25 cellular contexts compared by ENCODE assay signal in genomic region chr2:227335713-227336112, GRCh38. TPM values are rescaled to one million over a fixed set of nuclear protein-coding genes. Genes with fewer than 3 reads are reported as not detected.
DNase-seq lines count a peak whose midpoint lies in the region; TF ChIP-seq lines count a peak whose summit lies in the region.
"Had no signal": no experiment of that assay in that cellular context is flagged by ENCODE, and none has a peak within 500 bp of the region (broad histone marks: within the 10 kb centered on the region; RNA-seq: fewer than 3 reads in every experiment).

No MANE protein-coding gene starts in this region.

- H4K20me1 ChIP-seq in BLaER1 treated with 17β-estradiol and CSF1 and Interleukin-3, amounts not matched to agents 10 nM and 100 nM: peaks cover 0 to 7% (median 0%) of the 10 kb centered on the region in 11 experiments; a peak in 3 of 22 replicates

- TF ChIP-seq CTCF in adrenal gland (IDR thresholded peaks at IDR 0.05): no peak

- WGBS in adrenal gland, 4 donors: 30 to 55% (median 42%) methylated on average over 1 of the region's 1 CpG

- H3K27ac ChIP-seq in BLaER1 treated with 17β-estradiol and CSF1 and Interleukin-3, amounts not matched to agents 10 nM and 100 nM: peak overlapping the region in 6 of 11 experiments; percentile 28 to 74 (median 61); a peak in 10 of 22 replicates
- H3K27ac ChIP-seq in adrenal gland: peak overlapping the region in 3 of 5 donors; percentile 53 to 74 (median 58)
- H3K27ac ChIP-seq: KMS-11, suprapubic skin, uterus had no signal

- H3K9ac ChIP-seq in BLaER1 treated with 17β-estradiol and CSF1 and Interleukin-3, amounts not matched to agents 10 nM and 100 nM: peak overlapping the region in 3 of 11 experiments; percentile 27 to 49 (median 35); a peak in 5 of 22 replicates
- H3K9ac ChIP-seq: KMS-11, SK-N-SH had no signal

- H3K9me3 ChIP-seq in BLaER1 treated with 17β-estradiol and CSF1 and Interleukin-3, amounts not matched to agents 10 nM and 100 nM (replicated peaks in 1 of 11): no peaks in the 10 kb centered on the region; a peak in 1 of 22 replicates
- H3K9me3 ChIP-seq in adrenal gland (replicated peaks in 1 of 3): no peaks in the 10 kb centered on the region
- H3K9me3 ChIP-seq: left lung, SK-N-SH, suprapubic skin, uterus had no signal

- intact Hi-C loops in adrenal gland (cut with DNase I): no loop called here

- H3K4me2 ChIP-seq in BLaER1 treated with 17β-estradiol and CSF1 and Interleukin-3, amounts not matched to agents 10 nM and 100 nM: peak overlapping the region in 5 of 11 experiments; percentile 12 to 60 (median 35); a peak in 8 of 22 replicates
- H3K4me2 ChIP-seq: KMS-11, SK-N-SH had no signal

- TF ChIP-seq POLR2A in adrenal gland (IDR thresholded peaks at IDR 0.05): no peak

- no peaks in the 10 kb centered on the region for H3K27me3 ChIP-seq in BLaER1 treated with 17β-estradiol and CSF1 and Interleukin-3, amounts not matched to agents 10 nM and 100 nM
- no peaks in the 10 kb centered on the region for H3K27me3 ChIP-seq in adrenal gland
- H3K27me3 ChIP-seq: left lung, suprapubic skin, uterus had no signal

- H3K36me3 ChIP-seq in BLaER1 treated with 17β-estradiol and CSF1 and Interleukin-3, amounts not matched to agents 10 nM and 100 nM: peaks cover 76 to 100% (median 93%) of the 10 kb centered on the region in 11 experiments
- peaks cover 0 to 32% of the 10 kb centered on the region in 2 donors for H3K36me3 ChIP-seq in adrenal gland (replicated peaks in 1 of 2)
- H3K36me3 ChIP-seq: uterus had no signal

- DNase-seq in GF-D8 (lab: John Stamatoyannopoulos, UW): peak; percentile 29
- no peak for DNase-seq in adrenal gland
- DNase-seq in midbrain (lab: John Stamatoyannopoulos, UW): peak; percentile 50
- DNase-seq in effector CD4-positive, alpha-beta T cell: no peak
- no peak for DNase-seq in occipital lobe (lab: John Stamatoyannopoulos, UW)
- no peak for DNase-seq in NCI-H345 treated with DMSO at 0.1 percent for 48 hours (lab: John Stamatoyannopoulos, UW; ENCODE audit: unreplicated experiment)
- DNase-seq: activated CD4-positive, alpha-beta T cell treated with anti-CD3 and anti-CD28 coated beads, Interleukin-2, amount 10 ng/mL, durations not matched to agents 24 days and 14 days; activated naive CD8-positive, alpha-beta T cell treated with anti-CD3 and anti-CD28 coated beads, Interleukin-2, amount 10 ng/mL, durations not matched to agents 7 days and 5 days; CD4-positive, CD25-positive, alpha-beta regulatory T cell; effector memory CD4-positive, alpha-beta T cell; immature natural killer cell; left lung; naive thymus-derived CD4-positive, alpha-beta T cell; NCI-H524; RPMI8226; SK-N-SH; uterus had no signal

- H3K4me1 ChIP-seq in BLaER1 treated with 17β-estradiol and CSF1 and Interleukin-3, amounts not matched to agents 10 nM and 100 nM: peaks cover 0 to 36% (median 4%) of the 10 kb centered on the region in 10 experiments; a peak in 8 of 20 replicates
- peaks cover 13 to 16% of the 10 kb centered on the region in 2 donors for H3K4me1 ChIP-seq in adrenal gland (replicated peaks in 1 of 2)
- H3K4me1 ChIP-seq: suprapubic skin, uterus had no signal

- H3K4me3 ChIP-seq in BLaER1 treated with 17β-estradiol and CSF1 and Interleukin-3, amounts not matched to agents 10 nM and 100 nM: no peak overlapping the region
- H3K4me3 ChIP-seq in adrenal gland: no peak overlapping the region
- H3K4me3 ChIP-seq: left lung, suprapubic skin, uterus had no signal

RNA-seq across cellular contexts. Expression of gene MFF, which starts 10.7 kb away (rescaled TPM):
- total RNA-seq in adrenal gland (100 to 1,000 TPM in 4 of 8 donors, 10 to 100 TPM in 4; 58.0 to 128 (median 103) TPM), occipital lobe (127 TPM)
- polyA plus RNA-seq in adrenal gland: 100 to 1,000 TPM in 2 of 3 donors, 10 to 100 TPM in 1; 97.1 to 113 (median 103) TPM

RNA-seq across cellular contexts. Expression of gene TM4SF20, which starts 43.4 kb away (rescaled TPM):
- total RNA-seq in adrenal gland (under 1 TPM in 1 of 8 donors, not detected in 7; 0.14 TPM), occipital lobe (not detected)
- not detected for polyA plus RNA-seq in adrenal gland
- total RNA-seq: activated CD4-positive, alpha-beta T cell treated with anti-CD3 and anti-CD28 coated beads, Interleukin-2, amount 10 ng/mL, durations not matched to agents 24 days and 14 days; activated naive CD8-positive, alpha-beta T cell treated with anti-CD3 and anti-CD28 coated beads, Interleukin-2, amount 10 ng/mL, durations not matched to agents 7 days and 5 days; activated T-helper 17 cell treated with anti-CD3 and anti-CD28 coated beads, Interleukin-2, amount 50 U/mL, for 72 hours; CD4-positive, CD25-positive, alpha-beta regulatory T cell; frontal cortex; left lung; naive thymus-derived CD4-positive, alpha-beta T cell; osteocyte; uterus had no signal
- polyA plus RNA-seq: CD4-positive, CD25-positive, alpha-beta regulatory T cell; immature natural killer cell had no signal

RNA-seq across cellular contexts. Expression of gene SCYGR1, which starts 52.0 kb away (rescaled TPM):
- total RNA-seq in adrenal gland (not detected), occipital lobe (not detected)
- polyA plus RNA-seq in adrenal gland: not detected
- total RNA-seq: activated CD4-positive, alpha-beta T cell treated with anti-CD3 and anti-CD28 coated beads, Interleukin-2, amount 10 ng/mL, durations not matched to agents 24 days and 14 days; activated naive CD8-positive, alpha-beta T cell treated with anti-CD3 and anti-CD28 coated beads, Interleukin-2, amount 10 ng/mL, durations not matched to agents 7 days and 5 days; activated T-helper 17 cell treated with anti-CD3 and anti-CD28 coated beads, Interleukin-2, amount 50 U/mL, for 72 hours; CD4-positive, CD25-positive, alpha-beta regulatory T cell; frontal cortex; left lung; naive thymus-derived CD4-positive, alpha-beta T cell; osteocyte; suprapubic skin; uterus had no signal
- polyA plus RNA-seq: AG04450; CD4-positive, CD25-positive, alpha-beta regulatory T cell; esophagus; immature natural killer cell; naive thymus-derived CD4-positive, alpha-beta T cell; SK-N-SH had no signal

Comparison
In these comparisons a context has a peak if more than half of its experiments do, and no peak if none do; other contexts are left out.
1. DNase-seq: peak in GF-D8 (single experiment) and midbrain (single experiment); none in adrenal gland (0 of 7), effector CD4-positive, alpha-beta T cell (single experiment), occipital lobe (single experiment) and NCI-H345 treated with DMSO at 0.1 percent for 48 hours (single experiment).